ENCODE assay signal across 9 cellular contexts in the genomic region with DNA sequence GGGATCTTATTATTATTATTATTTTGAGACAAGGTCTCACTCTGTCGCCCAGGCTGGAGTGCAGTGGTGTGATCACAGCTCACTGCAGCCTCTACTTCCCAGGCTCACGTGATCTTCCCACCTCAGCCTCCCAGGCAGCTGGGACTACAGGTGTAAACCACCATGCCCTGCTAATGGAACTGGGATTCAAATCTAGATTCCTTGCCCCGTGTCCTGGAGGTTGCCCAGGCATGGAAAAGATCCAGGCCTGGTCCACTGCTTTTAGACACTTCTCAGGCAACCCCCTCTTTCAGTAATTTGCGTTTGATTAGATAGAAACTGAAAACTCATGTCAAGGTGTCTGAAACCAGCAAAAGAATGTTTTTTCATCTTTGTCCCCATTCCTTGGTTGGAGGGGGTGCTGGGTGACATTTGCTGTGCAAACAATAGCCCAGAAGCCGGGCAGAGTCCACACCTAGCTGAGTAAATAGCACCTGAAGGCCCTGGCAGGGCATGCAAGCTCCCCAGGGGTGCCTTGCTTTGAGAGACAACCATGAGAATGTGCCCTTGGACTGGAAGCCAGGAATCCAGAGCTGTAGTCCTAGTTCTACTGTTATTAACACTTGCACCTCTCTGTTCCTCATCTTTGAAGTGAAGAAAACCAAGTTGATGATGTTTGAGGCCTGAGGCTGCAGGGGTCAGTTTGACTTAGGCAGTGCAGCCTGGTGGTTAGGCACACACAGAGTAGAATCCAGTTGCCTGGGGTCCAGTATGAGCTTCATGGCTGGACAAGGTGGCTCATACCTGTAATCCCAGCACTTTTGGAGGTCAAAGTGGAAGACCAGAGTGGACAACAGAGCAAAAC. TPM values are rescaled to one million over a fixed set of nuclear protein-coding genes. Genes with fewer than 3 reads are reported as not detected.
DNase-seq lines count a peak whose midpoint lies in the region; ATAC-seq and TF ChIP-seq lines count a peak whose summit lies in the region.
"Had no signal": no experiment of that assay in that cellular context is flagged by ENCODE, and none has a peak within 500 bp of the region (broad histone marks: within the 10 kb centered on the region; RNA-seq: fewer than 3 reads in every experiment).

No MANE protein-coding gene starts in this region.

- no peaks in the 10 kb centered on the region for H3F3A ChIP-seq in SK-N-SH (replicated peaks; ENCODE audit: insufficient read depth)

- H3K18ac ChIP-seq in neuronal stem cell (ENCODE audit: low read length) = no peak overlapping the region

- ATAC-seq in GM21367 (IDR thresholded peaks at IDR 0.05; ENCODE audit: unreplicated experiment) = peak; percentile 50
- ATAC-seq in T-helper 17 cell = no peak

- H3K9ac ChIP-seq in neuronal stem cell (ENCODE audit: low read depth, low read length, poor library complexity) = no peak overlapping the region
- no peak overlapping the region for H3K9ac ChIP-seq in SK-N-SH

- WGBS in neuronal stem cell (ENCODE audit: extremely low coverage in 2 of 2, insufficient read length in 2 of 2, insufficient replicate concordance in 1 of 2), 2 donors = no CpG with 5 or more reads among the region's 5 CpGs
- 67% methylated on average over 5 of the region's 5 CpGs for WGBS in SK-N-SH (ENCODE audit: low lambda C conversion rate)

- H3K4me3 ChIP-seq in GM06990 (replicated peaks; ENCODE audit: low read depth, low read length) = no peak overlapping the region
- H3K4me3 ChIP-seq in neuronal stem cell (ENCODE audit: low read length in 2 of 2) = no peak overlapping the region
- H3K4me3 ChIP-seq in SK-N-SH (ENCODE audit: low read depth in 2 of 2, low read length in 1 of 2) = no peak overlapping the region

- H4K8ac ChIP-seq in neuronal stem cell (ENCODE audit: low read depth, low read length) = no peak overlapping the region

- peak overlapping the region; percentile 58 for H3K4me3 Mint-ChIP-seq in T-helper 17 cell

- no peak overlapping the region for H2AK5ac ChIP-seq in neuronal stem cell (ENCODE audit: low read depth, low read length)

- peak; percentile 48 for DNase-seq in GM06990 (ENCODE audit: extremely low read depth, insufficient read length)
- no peak for DNase-seq in T-helper 17 cell
- no peak for DNase-seq in neuronal stem cell (ENCODE audit: low spot score)
- DNase-seq in ecto neural progenitor cell (ENCODE audit: low spot score) = no peak
- DNase-seq in activated CD4-positive, alpha-beta T cell treated with anti-CD3 and anti-CD28 coated beads for 1 hour = no peak
- DNase-seq in medulla oblongata (ENCODE audit: extremely low spot score) = no peak
- no peak for DNase-seq in SK-N-SH
- DNase-seq: glutamatergic neuron had no signal

- TF ChIP-seq EP300 in SK-N-SH (IDR thresholded peaks at IDR 0.05; ENCODE audit: borderline replicate concordance in 1 of 2, low read depth in 1 of 2, low read length in 1 of 2) = no peak

- no peaks in the 10 kb centered on the region for H3K36me3 ChIP-seq in GM06990 (ENCODE audit: control insufficient read depth, insufficient read depth, low read length)
- peaks cover 0 to 2% of the 10 kb centered on the region in 2 donors for H3K36me3 ChIP-seq in neuronal stem cell (replicated peaks in 1 of 2; ENCODE audit: control insufficient read depth in 2 of 2, insufficient read depth in 2 of 2, low read length in 2 of 2)
- no peaks in the 10 kb centered on the region for H3K36me3 ChIP-seq in SK-N-SH (replicated peaks in 1 of 2; ENCODE audit: control insufficient read depth in 1 of 2, insufficient read depth in 2 of 2, low read length in 1 of 2)

- TF ChIP-seq RAD21 in SK-N-SH (IDR thresholded peaks at IDR 0.05; ENCODE audit: low read length) = no peak

- H3K14ac ChIP-seq in neuronal stem cell (ENCODE audit: low read length) = no peak overlapping the region

- H3K4me2 ChIP-seq in neuronal stem cell (ENCODE audit: insufficient read depth, low read length, poor library complexity, severe bottlenecking) = no peak overlapping the region
- no peak overlapping the region for H3K4me2 ChIP-seq in SK-N-SH

- H2BK12ac ChIP-seq in neuronal stem cell (ENCODE audit: low read length) = no peak overlapping the region

- H3K27me3 ChIP-seq in GM06990 (replicated peaks; ENCODE audit: control insufficient read depth, insufficient read depth, low read length) (no peaks in the 10 kb centered on the region), neuronal stem cell (ENCODE audit: control insufficient read depth in 3 of 3, insufficient read depth in 3 of 3, low read depth in 1 of 3, low read length in 3 of 3) (no peaks in the 10 kb centered on the region), SK-N-SH (ENCODE audit: insufficient read depth) (no peaks in the 10 kb centered on the region)

- H4K20me1 ChIP-seq in SK-N-SH (ENCODE audit: insufficient read depth) = no peaks in the 10 kb centered on the region

- peak overlapping the region; percentile 12 for H2BK15ac ChIP-seq in neuronal stem cell (ENCODE audit: low read length)

- no peak overlapping the region for H2AFZ ChIP-seq in neuronal stem cell (ENCODE audit: low read length)
- no peak overlapping the region for H2AFZ ChIP-seq in SK-N-SH (ENCODE audit: low read depth)

- no peaks in the 10 kb centered on the region for H3K79me1 ChIP-seq in neuronal stem cell (ENCODE audit: low read depth, low read length)

- peak overlapping the region; percentile 29 for H3K27ac Mint-ChIP-seq in T-helper 17 cell

- no peak overlapping the region for H2BK120ac ChIP-seq in neuronal stem cell (ENCODE audit: low read depth, low read length)

- peaks cover 56% of the 10 kb centered on the region for H3K4me1 Mint-ChIP-seq in T-helper 17 cell

- H3K27ac ChIP-seq in neuronal stem cell (replicated peaks; ENCODE audit: low read length) = no peak overlapping the region
- no peak overlapping the region for H3K27ac ChIP-seq in SK-N-SH (ENCODE audit: low read depth in 2 of 2, low read length in 1 of 2)

- CTCF ChIA-PET in SK-N-SH (lab: Yijun Ruan, JAX) = interaction anchor here (0.6 to 3.5 kb wide), 5 partner anchors 10 to 222 kb away, joined by 3 to 37 read pairs (median 4); no protein-coding TSS in a partner anchor

- no peaks in the 10 kb centered on the region for H3K27me3 Mint-ChIP-seq in T-helper 17 cell

- peaks cover 2% of the 10 kb centered on the region for H3K36me3 Mint-ChIP-seq in T-helper 17 cell (ENCODE audit: low read depth)

- H3K79me2 ChIP-seq in SK-N-SH (ENCODE audit: insufficient read depth) = no peaks in the 10 kb centered on the region

- no peak overlapping the region for H3K4ac ChIP-seq in neuronal stem cell (ENCODE audit: low read length)

- TF ChIP-seq CTCF in GM06990 (IDR thresholded peaks at IDR 0.05; ENCODE audit: insufficient read depth, low read length, poor library complexity, severe bottlenecking) (no peak), SK-N-SH (IDR thresholded peaks at IDR 0.05) (no peak)

- no peaks in the 10 kb centered on the region for H3K9me3 ChIP-seq in T-helper 17 cell (ENCODE audit: control insufficient read depth, low read length, poor library complexity, severe bottlenecking)
- no peaks in the 10 kb centered on the region for H3K9me3 ChIP-seq in neuronal stem cell (replicated peaks in 1 of 2; ENCODE audit: control insufficient read depth in 2 of 2, insufficient read depth in 1 of 2, low read depth in 1 of 2, low read length in 2 of 2)
- no peaks in the 10 kb centered on the region for H3K9me3 ChIP-seq in SK-N-SH

- H3K23ac ChIP-seq in neuronal stem cell (ENCODE audit: low read depth, low read length, poor library complexity) = no peak overlapping the region

- no peak overlapping the region for H2BK5ac ChIP-seq in neuronal stem cell (ENCODE audit: low read length)

- POLR2A ChIA-PET in SK-N-SH (lab: Yijun Ruan, JAX) = interaction anchor here (3.5 kb wide), 1 partner anchor 19 kb away, joined by 13 read pairs; the partner anchor contains the start of gene XBP1

- peaks cover 8 to 27% of the 10 kb centered on the region in 2 donors for H3K4me1 ChIP-seq in neuronal stem cell (ENCODE audit: control insufficient read depth in 2 of 2, insufficient read depth in 1 of 2, low read depth in 1 of 2, low read length in 2 of 2)
- peaks cover 0 to 6% of the 10 kb centered on the region in 2 experiments; a peak in 1 of 4 replicates for H3K4me1 ChIP-seq in SK-N-SH (ENCODE audit: control insufficient read depth in 1 of 2, insufficient read depth in 2 of 2, low read depth in 1 of 2, low read length in 1 of 2)

- H4K91ac ChIP-seq in neuronal stem cell (ENCODE audit: low read depth, low read length, poor library complexity) = no peak overlapping the region

- H3K9me2 ChIP-seq in SK-N-SH = no peaks in the 10 kb centered on the region

TF ChIP-seq in SK-N-SH, 30 proteins besides CTCF, POLR2A, EP300 and RAD21 (continues in another document):
- TF ChIP-seq JUND (IDR thresholded peaks at IDR 0.05) (no peak), FOXJ3 (CRISPR knock-in tag; IDR thresholded peaks at IDR 0.05) (no peak), SIN3A (IDR thresholded peaks at IDR 0.05; ENCODE audit: borderline replicate concordance, low read depth, low read length) (no peak), TAF1 (IDR thresholded peaks at IDR 0.05; ENCODE audit: borderline replicate concordance, low read depth, low read length) (no peak), POLR2AphosphoS5 (IDR thresholded peaks at IDR 0.05; ENCODE audit: low read depth, low read length) (no peak), FOXM1 (IDR thresholded peaks at IDR 0.05; ENCODE audit: low read depth) (no peak), MEF2A (IDR thresholded peaks at IDR 0.05; ENCODE audit: borderline replicate concordance, low read depth) (no peak), GATA2 (CRISPR knock-in tag; IDR thresholded peaks at IDR 0.05) (no peak)
- TF ChIP-seq, protein P1, sequence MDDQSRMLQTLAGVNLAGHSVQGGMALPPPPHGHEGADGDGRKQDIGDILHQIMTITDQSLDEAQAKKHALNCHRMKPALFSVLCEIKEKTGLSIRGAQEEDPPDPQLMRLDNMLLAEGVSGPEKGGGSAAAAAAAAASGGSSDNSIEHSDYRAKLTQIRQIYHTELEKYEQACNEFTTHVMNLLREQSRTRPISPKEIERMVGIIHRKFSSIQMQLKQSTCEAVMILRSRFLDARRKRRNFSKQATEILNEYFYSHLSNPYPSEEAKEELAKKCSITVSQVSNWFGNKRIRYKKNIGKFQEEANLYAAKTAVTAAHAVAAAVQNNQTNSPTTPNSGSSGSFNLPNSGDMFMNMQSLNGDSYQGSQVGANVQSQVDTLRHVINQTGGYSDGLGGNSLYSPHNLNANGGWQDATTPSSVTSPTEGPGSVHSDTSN (IDR thresholded peaks at IDR 0.05) = no peak

RNA-seq across cellular contexts. Expression of gene XBP1, which starts 19.1 kb away (rescaled TPM):
- total RNA-seq in T-helper 17 cell = 100 to 1,000 TPM; 146 to 156 TPM
- 47.9 TPM for polyA plus RNA-seq in neuronal stem cell (2013, experiment 1 of 2)
- 46.0 TPM for polyA plus RNA-seq in neuronal stem cell (2013, experiment 2 of 2)
- polyA plus RNA-seq in SK-N-SH (2012; rRNA removed) = 55.6 and 67.6 TPM in 2 replicates
- polyA plus RNA-seq in SK-N-SH (2012; cell fraction: cytosol; rRNA removed) = 54.5 and 55.5 TPM in 2 replicates
- 59.8 and 81.9 TPM in 2 replicates for polyA plus RNA-seq in SK-N-SH (2012; cell fraction: nucleus; rRNA removed)

RNA-seq across cellular contexts. Expression of gene CCDC117, which starts 47.0 kb away (rescaled TPM):
- 10 to 100 TPM; 13.9 to 24.5 TPM for total RNA-seq in T-helper 17 cell
- 32.5 TPM for polyA plus RNA-seq in neuronal stem cell (2013, experiment 1 of 2)
- polyA plus RNA-seq in neuronal stem cell (2013, experiment 2 of 2) = 33.6 TPM
- 4.2 and 4.5 TPM in 2 replicates for polyA plus RNA-seq in SK-N-SH (2012; rRNA removed)
- 6.3 and 7.3 TPM in 2 replicates for polyA plus RNA-seq in SK-N-SH (2012; cell fraction: cytosol; rRNA removed)
- polyA plus RNA-seq in SK-N-SH (2012; cell fraction: nucleus; rRNA removed) = 3.4 and 4.6 TPM in 2 replicates
